Comparison of ENCODE assay signal across 28 cellular contexts in genomic region chr17:49991409-49991808, GRCh38. TPM values are rescaled to one million over a fixed set of nuclear protein-coding genes. Genes with fewer than 3 reads are reported as not detected.
"Had no signal": no experiment of that assay in that cellular context is flagged by ENCODE, and none has a peak within 500 bp of the region (broad histone marks: within the 10 kb centered on the region; RNA-seq: fewer than 3 reads in every experiment).

No MANE protein-coding gene starts in this region.

- ATAC-seq: activated naive CD8-positive, alpha-beta T cell treated with anti-CD3 and anti-CD28 coated beads, Interleukin-2, amount 50 U/mL, for 24 hours; body of pancreas; foreskin keratinocyte; left ventricle myocardium superior; sciatic nerve; stimulated activated memory B cell treated with anti-CD40 and anti-IgM and Interleukin-4, amounts not matched to agents 10 μg/mL and 1 μg/mL and 100 μg/mL, for 72 hours; T-helper 17 cell had no signal

- H3K4me3 Mint-ChIP-seq: activated CD4-positive, alpha-beta memory T cell treated with anti-CD3 and anti-CD28 coated beads for 36 hours; activated naive CD8-positive, alpha-beta T cell treated with anti-CD3 and anti-CD28 coated beads, Interleukin-2, amount 50 U/mL, for 24 hours; dendritic cell treated with granulocyte-macrophage colony-stimulating factor and Interleukin-4, amounts not matched to agents 40 ng/mL and 50 ng/mL, for 4 days; stimulated activated memory B cell treated with anti-CD40 and anti-IgM and Interleukin-4, amounts not matched to agents 10 μg/mL and 1 μg/mL and 100 μg/mL, for 72 hours had no signal

- H3K4me2 ChIP-seq: hepatocyte, smooth muscle cell had no signal

- H3K9ac ChIP-seq: parathyroid adenoma had no signal

- H3K36me3 ChIP-seq: cardiac muscle cell, stomach, suprapubic skin, tibial nerve, vagina had no signal

- H3K4me1 ChIP-seq: foreskin keratinocyte, parathyroid adenoma had no signal

- DNase-seq: activated CD4-positive, alpha-beta memory T cell treated with anti-CD3 and anti-CD28 coated beads for 36 hours; activated CD4-positive, alpha-beta T cell treated with anti-CD3 and anti-CD28 coated beads for 4 hours; activated CD4-positive, CD25-positive, alpha-beta regulatory T cell; activated gamma-delta T cell; activated naive CD4-positive, alpha-beta T cell treated with anti-CD3 and anti-CD28 coated beads, Interleukin-2, amount 50 U/mL, for 16 hours; activated naive CD8-positive, alpha-beta T cell treated with anti-CD3 and anti-CD28 coated beads, Interleukin-2, amount 50 U/mL, for 24 hours; activated T-cell treated with anti-CD3 and anti-CD28 coated beads for 4 hours; anterior cingulate cortex; body of pancreas; effector CD8-positive, alpha-beta T cell; foreskin keratinocyte; left ventricle myocardium superior; stimulated activated CD4-positive, alpha-beta T cell treated with anti-CD3 and anti-CD28 coated beads, Interleukin-15, amount 100 ng/mL, for 24 hours; stomach; T-helper 17 cell had no signal

- H3K9me3 ChIP-seq: body of pancreas, stomach, suprapubic skin, tibial nerve, vagina had no signal

- H3K27ac ChIP-seq: body of pancreas, cardiac muscle cell, foreskin keratinocyte, hepatocyte, parathyroid adenoma, stomach, suprapubic skin, tibial nerve, vagina had no signal

- H3K4me3 ChIP-seq: body of pancreas, cardiac muscle cell, hepatocyte, smooth muscle cell, stomach, suprapubic skin, tibial nerve, vagina had no signal

- H3K36me3 Mint-ChIP-seq: activated CD4-positive, alpha-beta memory T cell treated with anti-CD3 and anti-CD28 coated beads for 36 hours; stimulated activated memory B cell treated with anti-CD40 and anti-IgM and Interleukin-4, amounts not matched to agents 10 μg/mL and 1 μg/mL and 100 μg/mL, for 72 hours had no signal

- H3K27ac Mint-ChIP-seq: activated CD4-positive, alpha-beta memory T cell treated with anti-CD3 and anti-CD28 coated beads for 36 hours; activated naive CD8-positive, alpha-beta T cell treated with anti-CD3 and anti-CD28 coated beads, Interleukin-2, amount 50 U/mL, for 24 hours; dendritic cell treated with granulocyte-macrophage colony-stimulating factor and Interleukin-4, amounts not matched to agents 40 ng/mL and 50 ng/mL, for 4 days; nephron; stimulated activated memory B cell treated with anti-CD40 and anti-IgM and Interleukin-4, amounts not matched to agents 10 μg/mL and 1 μg/mL and 100 μg/mL, for 72 hours; T-helper 17 cell had no signal

- H3K27me3 ChIP-seq: vagina had no signal

- H3K9me3 Mint-ChIP-seq: activated CD4-positive, alpha-beta memory T cell treated with anti-CD3 and anti-CD28 coated beads for 36 hours; activated naive CD8-positive, alpha-beta T cell treated with anti-CD3 and anti-CD28 coated beads, Interleukin-2, amount 50 U/mL, for 24 hours; dendritic cell treated with granulocyte-macrophage colony-stimulating factor and Interleukin-4, amounts not matched to agents 40 ng/mL and 50 ng/mL, for 4 days; stimulated activated memory B cell treated with anti-CD40 and anti-IgM and Interleukin-4, amounts not matched to agents 10 μg/mL and 1 μg/mL and 100 μg/mL, for 72 hours had no signal

- H2AFZ ChIP-seq: hepatocyte, parathyroid adenoma had no signal

RNA-seq across cellular contexts. Expression of gene DLX3, which starts 3.6 kb away (rescaled TPM):
- total RNA-seq: activated CD4-positive, alpha-beta memory T cell treated with anti-CD3 and anti-CD28 coated beads for 36 hours; body of pancreas; left ventricle myocardium superior; mononuclear cell; stomach; T-helper 17 cell had no signal

RNA-seq across cellular contexts. Expression of gene DLX4, which starts 22.4 kb away (rescaled TPM):
- total RNA-seq: body of pancreas, left ventricle myocardium superior, myocyte, sciatic nerve, smooth muscle cell, stomach, tibial nerve had no signal
